38 cellular contexts compared by ENCODE assay signal in the genomic region with DNA sequence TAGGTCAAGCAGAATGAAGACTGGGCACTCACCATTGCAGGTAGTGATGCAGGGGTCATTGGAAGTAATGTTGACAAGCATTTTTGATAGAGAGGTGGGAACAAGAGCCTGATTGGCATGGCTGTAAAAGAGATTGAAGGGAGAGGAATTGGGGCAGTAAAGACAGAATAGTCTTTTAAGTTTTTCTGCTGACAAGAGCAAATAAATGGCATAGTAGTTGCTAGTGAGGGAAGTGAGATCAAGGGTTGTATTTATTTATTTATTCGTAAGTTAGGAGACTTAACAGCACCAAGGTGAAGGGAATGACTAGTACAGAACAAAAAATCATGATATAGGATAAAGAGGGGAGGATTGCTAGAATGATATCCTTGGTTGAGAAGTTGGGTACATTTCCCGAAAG. TPM values are rescaled to one million over a fixed set of nuclear protein-coding genes. Genes with fewer than 3 reads are reported as not detected.
"Had no signal": no experiment of that assay in that cellular context is flagged by ENCODE, and none has a peak within 500 bp of the region (broad histone marks: within the 10 kb centered on the region; RNA-seq: fewer than 3 reads in every experiment).

No MANE protein-coding gene starts in this region.

- H3K36me3 ChIP-seq: MG63 had no signal

- H3K4me3 ChIP-seq: MG63 had no signal

- H3K9me3 ChIP-seq: MG63 had no signal

- DNase-seq: Kasumi-1, MG63, MM.1S, MV-4-11, NCI-H1048, NCI-H1092, NCI-H1092 treated with DMSO at 0.1 percent for 48 hours, NCI-H1105, NCI-H1105 treated with DMSO at 0.1 percent for 48 hours, NCI-H1417, NCI-H1417 treated with DMSO at 0.1 percent for 48 hours, NCI-H1436, NCI-H1436 treated with DMSO at 0.1 percent for 48 hours, NCI-H146, NCI-H1694, NCI-H1694 treated with DMSO at 0.1 percent for 48 hours, NCI-H187, NCI-H187 treated with DMSO at 0.1 percent for 48 hours, NCI-H1930, NCI-H2029, NCI-H2029 treated with DMSO at 0.1 percent for 48 hours, NCI-H2081, NCI-H2081 treated with DMSO at 0.1 percent for 48 hours, NCI-H2107, NCI-H2171, NCI-H2171 treated with DMSO at 0.1 percent for 48 hours, NCI-H2227 treated with DMSO at 0.1 percent for 48 hours, NCI-H226, NCI-H345, NCI-H446, NCI-H446 treated with DMSO at 0.1 percent for 48 hours, NCI-H510A, NCI-H510A treated with DMSO at 0.1 percent for 48 hours, NCI-H524, NCI-H524 treated with DMSO at 0.1 percent for 48 hours had no signal

RNA-seq across cellular contexts. Expression of gene SYT9, which starts 11.0 kb away (rescaled TPM):
- total RNA-seq: LHCN-M2, MCF 10A, NCI-H460 had no signal
